In the genomic region with DNA sequence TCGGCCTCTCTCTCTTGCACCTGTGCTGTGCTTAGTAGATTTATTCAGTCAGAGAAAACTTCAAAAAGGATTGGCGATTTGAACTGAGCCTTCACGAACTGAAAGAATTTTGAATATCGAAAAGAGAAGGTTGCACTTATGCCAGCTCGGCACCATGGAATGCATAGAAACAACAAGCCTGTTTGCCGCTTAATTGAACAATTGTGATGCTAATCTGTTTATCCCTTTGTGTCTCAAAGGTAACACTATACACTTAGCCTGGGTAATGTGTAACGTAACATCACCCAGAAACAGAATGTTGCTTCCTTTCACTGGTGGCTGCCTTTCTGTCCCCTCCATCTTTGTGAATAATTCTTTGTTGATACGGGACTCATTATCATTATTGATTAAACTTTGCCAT, we compare ENCODE assay signal across 14 cellular contexts.
"Had no signal": no experiment of that assay in that cellular context is flagged by ENCODE, and none has a peak within 500 bp of the region (broad histone marks: within the 10 kb centered on the region; RNA-seq: fewer than 3 reads in every experiment).

No MANE protein-coding gene starts in this region.

- H3K4me1 Mint-ChIP-seq: stimulated activated naive B cell treated with anti-CD40 and anti-IgM and Interleukin-4, amounts not matched to agents 10 μg/mL and 1 μg/mL and 100 μg/mL, for 72 hours had no signal

- H3K9me3 ChIP-seq: esophagus muscularis mucosa, spleen, tibial nerve, vagina had no signal

- H3K27me3 ChIP-seq: cardiac muscle cell, tibial nerve, vagina had no signal

- H3K9me3 Mint-ChIP-seq: neural crest cell had no signal

- H3K4me3 Mint-ChIP-seq: neural crest cell; stimulated activated naive B cell treated with anti-CD40 and anti-IgM and Interleukin-4, amounts not matched to agents 10 μg/mL and 1 μg/mL and 100 μg/mL, for 72 hours had no signal

- H3K4me1 ChIP-seq: spleen, vagina had no signal

- DNase-seq: activated CD4-positive, alpha-beta T cell treated with anti-CD3 and anti-CD28 coated beads, Interleukin-2, amount 50 U/mL, for 4 hours; activated gamma-delta T cell treated with Interleukin-2 at 50 U/mL for 16 hours; activated T-cell treated with anti-CD3 and anti-CD28 coated beads, Interleukin-2, amount 50 U/mL, for 48 hours; aorta; kidney glomerular epithelial cell; right cardiac atrium; spleen; stimulated activated CD4-positive, alpha-beta T cell treated with anti-CD3 and anti-CD28 coated beads, Interleukin-1b, Interleukin-23, amount 100 ng/mL, for 48 hours; stimulated activated naive B cell treated with anti-CD40 and anti-IgM and Interleukin-4, amounts not matched to agents 10 μg/mL and 1 μg/mL and 100 μg/mL, for 72 hours had no signal

- ATAC-seq: right cardiac atrium; stimulated activated naive B cell treated with anti-CD40 and anti-IgM and Interleukin-4, amounts not matched to agents 10 μg/mL and 1 μg/mL and 100 μg/mL, for 72 hours had no signal

- H3K27ac Mint-ChIP-seq: stimulated activated naive B cell treated with anti-CD40 and anti-IgM and Interleukin-4, amounts not matched to agents 10 μg/mL and 1 μg/mL and 100 μg/mL, for 72 hours had no signal

- H3K36me3 ChIP-seq: cardiac muscle cell, esophagus muscularis mucosa, spleen, tibial nerve, vagina had no signal

- H3K27ac ChIP-seq: cardiac muscle cell, esophagus muscularis mucosa, spleen, tibial nerve, vagina had no signal

- H3K4me3 ChIP-seq: cardiac muscle cell, esophagus muscularis mucosa, spleen, tibial nerve, vagina had no signal

- H3K36me3 Mint-ChIP-seq: stimulated activated naive B cell treated with anti-CD40 and anti-IgM and Interleukin-4, amounts not matched to agents 10 μg/mL and 1 μg/mL and 100 μg/mL, for 72 hours had no signal
